In genomic region chr5:153707626-153708025, GRCh38 we compare ENCODE assay signal across 38 cellular contexts.
"Had no signal": no experiment of that assay in that cellular context is flagged by ENCODE, and none has a peak within 500 bp of the region (broad histone marks: within the 10 kb centered on the region; RNA-seq: fewer than 3 reads in every experiment).

No MANE protein-coding gene starts in this region.

- H3K36me3 ChIP-seq: adrenal gland, ascending aorta, brain microvascular endothelial cell, breast epithelium, cardiac muscle cell had no signal

- H3K4me3 ChIP-seq: adrenal gland, ascending aorta, body of pancreas, breast epithelium, cardiac muscle cell had no signal

- H3K4me1 ChIP-seq: adrenal gland, ascending aorta, body of pancreas, breast epithelium had no signal

- H3K27ac Mint-ChIP-seq: activated naive CD4-positive, alpha-beta T cell treated with anti-CD3 and anti-CD28 coated beads for 36 hours; activated naive CD4-positive, alpha-beta T cell treated with anti-CD3 and anti-CD28 coated beads, Interleukin-2, amount 10 ng/mL, durations not matched to agents 7 days and 5 days; activated naive CD4-positive, alpha-beta T cell treated with anti-CD3 and anti-CD28 coated beads, Interleukin-2, amount 50 U/mL, for 24 hours; activated naive CD4-positive, alpha-beta T cell treated with anti-CD3 and anti-CD28 coated beads, Interleukin-2, amount 50 U/mL, for 72 hours; activated naive CD8-positive, alpha-beta T cell; activated naive CD8-positive, alpha-beta T cell treated with anti-CD3 and anti-CD28 coated beads for 36 hours; activated naive CD8-positive, alpha-beta T cell treated with anti-CD3 and anti-CD28 coated beads, Interleukin-2, amount 10 ng/mL, durations not matched to agents 7 days and 5 days; activated naive CD8-positive, alpha-beta T cell treated with anti-CD3 and anti-CD28 coated beads, Interleukin-2, amount 50 U/mL, for 24 hours; activated T-cell treated with anti-CD3 and anti-CD28 coated beads, Interleukin-2, amount 50 U/mL, for 24 hours; activated T-cell treated with anti-CD3 and anti-CD28 coated beads, Interleukin-2, amount 50 U/mL, for 72 hours; activated T-helper 1 cell treated with anti-CD3 and anti-CD28 coated beads, Interleukin-12 subunit alpha, Interleukin-12 subunit beta, Interleukin-2, Interleukin-4 antibody, amounts not matched to agents 30 ng/mL and 10 ng/mL and 1 ng/mL, durations not matched to agents 14 hours and 24 hours and 36 hours; activated T-helper 17 cell treated with anti-CD3 and anti-CD28 coated beads, Interleukin-2, amount 50 U/mL, for 72 hours; activated T-helper 2 cell treated with anti-CD3 and anti-CD28 coated beads, Interferon-gamma antibody, Interleukin-2, Interleukin-4, amounts not matched to agents 10 μg/mL and 5 μg/mL and 100 μg/mL, durations not matched to agents 14 hours and 24 hours and 36 hours; brain had no signal

- H3K4me1 Mint-ChIP-seq: activated naive CD4-positive, alpha-beta T cell treated with anti-CD3 and anti-CD28 coated beads, Interleukin-2, amount 10 ng/mL, durations not matched to agents 7 days and 5 days; activated naive CD4-positive, alpha-beta T cell treated with anti-CD3 and anti-CD28 coated beads, Interleukin-2, amount 50 U/mL, for 24 hours; activated naive CD8-positive, alpha-beta T cell treated with anti-CD3 and anti-CD28 coated beads for 36 hours; activated naive CD8-positive, alpha-beta T cell treated with anti-CD3 and anti-CD28 coated beads, Interleukin-2, amount 10 ng/mL, durations not matched to agents 7 days and 5 days; activated naive CD8-positive, alpha-beta T cell treated with anti-CD3 and anti-CD28 coated beads, Interleukin-2, amount 50 U/mL, for 24 hours; activated T-helper 17 cell treated with anti-CD3 and anti-CD28 coated beads, Interleukin-2, amount 50 U/mL, for 72 hours; brain; central memory CD8-positive, alpha-beta T cell had no signal

- H3K4me3 Mint-ChIP-seq: activated naive CD4-positive, alpha-beta T cell treated with anti-CD3 and anti-CD28 coated beads for 36 hours; activated naive CD4-positive, alpha-beta T cell treated with anti-CD3 and anti-CD28 coated beads, Interleukin-2, amount 10 ng/mL, durations not matched to agents 7 days and 5 days; activated naive CD4-positive, alpha-beta T cell treated with anti-CD3 and anti-CD28 coated beads, Interleukin-2, amount 50 U/mL, for 24 hours; activated naive CD8-positive, alpha-beta T cell; activated naive CD8-positive, alpha-beta T cell treated with anti-CD3 and anti-CD28 coated beads for 36 hours; activated naive CD8-positive, alpha-beta T cell treated with anti-CD3 and anti-CD28 coated beads, Interleukin-2, amount 10 ng/mL, durations not matched to agents 7 days and 5 days; activated naive CD8-positive, alpha-beta T cell treated with anti-CD3 and anti-CD28 coated beads, Interleukin-2, amount 50 U/mL, for 24 hours; activated T-cell treated with anti-CD3 and anti-CD28 coated beads, Interleukin-2, amount 50 U/mL, for 24 hours; activated T-cell treated with anti-CD3 and anti-CD28 coated beads, Interleukin-2, amount 50 U/mL, for 4 hours; activated T-cell treated with anti-CD3 and anti-CD28 coated beads, Interleukin-2, amount 50 U/mL, for 72 hours; activated T-helper 1 cell treated with anti-CD3 and anti-CD28 coated beads, Interleukin-12 subunit alpha, Interleukin-12 subunit beta, Interleukin-2, Interleukin-4 antibody, amounts not matched to agents 30 ng/mL and 10 ng/mL and 1 ng/mL, durations not matched to agents 14 hours and 24 hours and 36 hours; activated T-helper 17 cell treated with anti-CD3 and anti-CD28 coated beads, Interleukin-2, amount 50 U/mL, for 72 hours; brain; central memory CD8-positive, alpha-beta T cell had no signal

- H3K9me3 Mint-ChIP-seq: activated naive CD4-positive, alpha-beta T cell treated with anti-CD3 and anti-CD28 coated beads for 36 hours; activated naive CD4-positive, alpha-beta T cell treated with anti-CD3 and anti-CD28 coated beads, Interleukin-2, amount 10 ng/mL, durations not matched to agents 7 days and 5 days; activated naive CD4-positive, alpha-beta T cell treated with anti-CD3 and anti-CD28 coated beads, Interleukin-2, amount 50 U/mL, for 24 hours; activated naive CD8-positive, alpha-beta T cell treated with anti-CD3 and anti-CD28 coated beads for 36 hours; activated naive CD8-positive, alpha-beta T cell treated with anti-CD3 and anti-CD28 coated beads, Interleukin-2, amount 10 ng/mL, durations not matched to agents 7 days and 5 days; activated naive CD8-positive, alpha-beta T cell treated with anti-CD3 and anti-CD28 coated beads, Interleukin-2, amount 50 U/mL, for 24 hours; activated T-cell treated with anti-CD3 and anti-CD28 coated beads, Interleukin-2, amount 50 U/mL, for 24 hours; activated T-helper 1 cell treated with anti-CD3 and anti-CD28 coated beads, Interleukin-12 subunit alpha, Interleukin-12 subunit beta, Interleukin-2, Interleukin-4 antibody, amounts not matched to agents 30 ng/mL and 10 ng/mL and 1 ng/mL, durations not matched to agents 14 hours and 24 hours and 36 hours; activated T-helper 17 cell treated with anti-CD3 and anti-CD28 coated beads, Interleukin-2, amount 50 U/mL, for 72 hours; activated T-helper 2 cell treated with anti-CD3 and anti-CD28 coated beads, Interferon-gamma antibody, Interleukin-2, Interleukin-4, amounts not matched to agents 10 μg/mL and 5 μg/mL and 100 μg/mL, durations not matched to agents 14 hours and 24 hours and 36 hours had no signal

- H3K27me3 Mint-ChIP-seq: activated naive CD4-positive, alpha-beta T cell treated with anti-CD3 and anti-CD28 coated beads, Interleukin-2, amount 10 ng/mL, durations not matched to agents 7 days and 5 days; activated naive CD4-positive, alpha-beta T cell treated with anti-CD3 and anti-CD28 coated beads, Interleukin-2, amount 50 U/mL, for 24 hours; activated naive CD8-positive, alpha-beta T cell; activated naive CD8-positive, alpha-beta T cell treated with anti-CD3 and anti-CD28 coated beads for 36 hours; activated naive CD8-positive, alpha-beta T cell treated with anti-CD3 and anti-CD28 coated beads, Interleukin-2, amount 10 ng/mL, durations not matched to agents 7 days and 5 days; activated naive CD8-positive, alpha-beta T cell treated with anti-CD3 and anti-CD28 coated beads, Interleukin-2, amount 50 U/mL, for 24 hours; activated T-cell treated with anti-CD3 and anti-CD28 coated beads, Interleukin-2, amount 50 U/mL, for 24 hours; activated T-helper 17 cell treated with anti-CD3 and anti-CD28 coated beads, Interleukin-2, amount 50 U/mL, for 72 hours; brain; central memory CD8-positive, alpha-beta T cell had no signal

- H3K27ac ChIP-seq: adrenal gland, ascending aorta, body of pancreas, brain microvascular endothelial cell, breast epithelium, cardiac muscle cell had no signal

- H3K9me3 ChIP-seq: adrenal gland, ascending aorta, body of pancreas, breast epithelium had no signal

- H3K36me3 Mint-ChIP-seq: activated naive CD4-positive, alpha-beta T cell treated with anti-CD3 and anti-CD28 coated beads, Interleukin-2, amount 10 ng/mL, durations not matched to agents 7 days and 5 days; activated naive CD4-positive, alpha-beta T cell treated with anti-CD3 and anti-CD28 coated beads, Interleukin-2, amount 50 U/mL, for 24 hours; activated naive CD4-positive, alpha-beta T cell treated with anti-CD3 and anti-CD28 coated beads, Interleukin-2, amount 50 U/mL, for 72 hours; activated naive CD8-positive, alpha-beta T cell; activated naive CD8-positive, alpha-beta T cell treated with anti-CD3 and anti-CD28 coated beads for 36 hours; activated naive CD8-positive, alpha-beta T cell treated with anti-CD3 and anti-CD28 coated beads, Interleukin-2, amount 10 ng/mL, durations not matched to agents 7 days and 5 days had no signal

- DNase-seq: activated effector memory CD4-positive, alpha-beta T cell treated with anti-CD3 and anti-CD28 coated beads, Interleukin-2, amount 50 U/mL, for 16 hours; activated effector memory CD4-positive, alpha-beta T cell treated with Interleukin-2 at 50 U/mL for 16 hours; activated gamma-delta T cell; activated gamma-delta T cell treated with Interleukin-2 at 50 U/mL for 16 hours; activated naive CD4-positive, alpha-beta T cell; activated naive CD4-positive, alpha-beta T cell treated with anti-CD3 and anti-CD28 coated beads for 36 hours; activated naive CD4-positive, alpha-beta T cell treated with anti-CD3 and anti-CD28 coated beads, Interleukin-2, amount 10 ng/mL, durations not matched to agents 7 days and 5 days; activated naive CD4-positive, alpha-beta T cell treated with anti-CD3 and anti-CD28 coated beads, Interleukin-2, amount 50 U/mL, for 16 hours; activated naive CD4-positive, alpha-beta T cell treated with Interleukin-2 at 50 U/mL for 16 hours; activated naive CD8-positive, alpha-beta T cell treated with anti-CD3 and anti-CD28 coated beads for 36 hours; activated naive CD8-positive, alpha-beta T cell treated with anti-CD3 and anti-CD28 coated beads, Interleukin-2, amount 10 ng/mL, durations not matched to agents 7 days and 5 days; activated naive CD8-positive, alpha-beta T cell treated with anti-CD3 and anti-CD28 coated beads, Interleukin-2, amount 50 U/mL, for 24 hours; activated T-cell treated with anti-CD3 and anti-CD28 coated beads, Interleukin-2, amount 50 U/mL, for 1 hour; activated T-cell treated with anti-CD3 and anti-CD28 coated beads, Interleukin-2, amount 50 U/mL, for 24 hours; activated T-cell treated with anti-CD3 and anti-CD28 coated beads, Interleukin-2, amount 50 U/mL, for 4 hours; activated T-cell treated with anti-CD3 and anti-CD28 coated beads, Interleukin-2, amount 50 U/mL, for 48 hours; activated T-cell treated with anti-CD3 and anti-CD28 coated beads, Interleukin-2, amount 50 U/mL, for 72 hours; adrenal gland; amniotic stem cell; aorta; body of pancreas; brain microvascular endothelial cell; caudate nucleus; central memory CD4-positive, alpha-beta T cell; cerebellar nuclear complex had no signal

- FAIRE-seq: astrocyte, bronchial epithelial cell had no signal

- H3K27me3 ChIP-seq: adrenal gland, ascending aorta, body of pancreas, brain microvascular endothelial cell, breast epithelium, cardiac muscle cell had no signal

- ATAC-seq: activated naive CD4-positive, alpha-beta T cell treated with anti-CD3 and anti-CD28 coated beads, Interleukin-2, amount 50 U/mL, for 72 hours; activated naive CD8-positive, alpha-beta T cell treated with anti-CD3 and anti-CD28 coated beads, Interleukin-2, amount 50 U/mL, for 24 hours; activated T-cell treated with anti-CD3 and anti-CD28 coated beads, Interleukin-2, amount 50 U/mL, for 4 hours; activated T-cell treated with anti-CD3 and anti-CD28 coated beads, Interleukin-2, amount 50 U/mL, for 72 hours; activated T-helper 17 cell treated with anti-CD3 and anti-CD28 coated beads, Interleukin-2, amount 50 U/mL, for 72 hours; body of pancreas had no signal
